In the genomic region with DNA sequence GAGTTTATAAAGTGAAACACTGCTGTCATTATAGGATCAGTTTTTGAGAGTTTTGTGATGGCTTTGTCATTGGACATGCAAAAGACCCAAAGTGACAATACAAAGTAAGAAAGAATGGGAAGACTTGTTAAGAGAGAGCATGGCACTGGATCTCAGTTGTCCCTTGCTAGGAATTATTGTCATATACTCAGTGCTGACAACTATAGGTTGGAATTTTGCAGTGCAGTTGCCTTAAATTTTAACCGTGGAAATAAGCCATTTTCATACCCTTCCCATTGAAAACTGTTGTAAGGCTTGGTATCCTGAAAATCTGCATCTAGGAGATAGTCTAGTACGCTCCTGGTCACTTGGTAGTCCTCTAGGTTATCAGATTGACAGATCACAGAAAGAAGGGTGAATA, we compare ENCODE assay signal across 14 cellular contexts.
DNase-seq lines count a peak whose midpoint lies in the region; ATAC-seq and TF ChIP-seq lines count a peak whose summit lies in the region.
"Had no signal": no experiment of that assay in that cellular context is flagged by ENCODE, and none has a peak within 500 bp of the region (broad histone marks: within the 10 kb centered on the region; RNA-seq: fewer than 3 reads in every experiment).

No MANE protein-coding gene starts in this region.

- H3K27ac Mint-ChIP-seq in stimulated activated naive CD8-positive, alpha-beta T cell treated with anti-CD3 and anti-CD28 coated beads, Interleukin-15, amount 100 ng/mL, for 72 hours = no peak overlapping the region
- H3K27ac Mint-ChIP-seq: activated naive CD8-positive, alpha-beta T cell treated with anti-CD3 and anti-CD28 coated beads, Interleukin-2, amount 50 U/mL, for 24 hours; CD4-positive, CD25-positive, alpha-beta regulatory T cell; natural killer cell had no signal

- H3K4me3 Mint-ChIP-seq in stimulated activated naive CD8-positive, alpha-beta T cell treated with anti-CD3 and anti-CD28 coated beads, Interleukin-15, amount 100 ng/mL, for 72 hours = no peak overlapping the region
- H3K4me3 Mint-ChIP-seq: activated naive CD8-positive, alpha-beta T cell treated with anti-CD3 and anti-CD28 coated beads, Interleukin-2, amount 50 U/mL, for 24 hours; CD4-positive, CD25-positive, alpha-beta regulatory T cell; natural killer cell had no signal

- TF ChIP-seq CTCF in AG09309 (IDR thresholded peaks at IDR 0.05; ENCODE audit: control insufficient read depth, insufficient read depth, low read depth, low read length, missing control alignments) = peak; percentile 47
- TF ChIP-seq CTCF in KMS-11 (conservative IDR thresholded peaks at IDR 0.05; ENCODE audit: low read depth, low read length) = peak; percentile 34
- TF ChIP-seq CTCF in kidney epithelial cell (IDR thresholded peaks at IDR 0.05; ENCODE audit: insufficient read depth, low read length, poor library complexity, severe bottlenecking) = peak; percentile 53

- H3K27me3 ChIP-seq in KMS-11 (ENCODE audit: insufficient read depth, low read depth) = no peaks in the 10 kb centered on the region
- H3K27me3 ChIP-seq in kidney epithelial cell (ENCODE audit: control insufficient read depth, insufficient read depth, low read length) = no peaks in the 10 kb centered on the region

- no peak overlapping the region for H3K4me3 ChIP-seq in AG09309 (ENCODE audit: control insufficient read depth, low read depth, low read length)
- H3K4me3 ChIP-seq in KMS-11 (IDR thresholded peaks at IDR 0.05; ENCODE audit: insufficient read depth, low read depth, low read length) = no peak overlapping the region
- no peak overlapping the region for H3K4me3 ChIP-seq in kidney epithelial cell (ENCODE audit: low read depth, low read length)
- H3K4me3 ChIP-seq: spleen had no signal

- H3K36me3 ChIP-seq in KMS-11 (ENCODE audit: insufficient read depth) (no peaks in the 10 kb centered on the region), kidney epithelial cell (ENCODE audit: control insufficient read depth, insufficient read depth, low read length) (no peaks in the 10 kb centered on the region)
- H3K36me3 ChIP-seq: spleen had no signal

- no peak overlapping the region for H3K27ac ChIP-seq in KMS-11
- H3K27ac ChIP-seq: spleen had no signal

- H2AFZ ChIP-seq in KMS-11 (ENCODE audit: low read depth) = no peak overlapping the region

- peaks cover 5% of the 10 kb centered on the region for H3K4me1 Mint-ChIP-seq in stimulated activated naive CD8-positive, alpha-beta T cell treated with anti-CD3 and anti-CD28 coated beads, Interleukin-15, amount 100 ng/mL, for 72 hours
- H3K4me1 Mint-ChIP-seq: natural killer cell had no signal

- H4K20me1 ChIP-seq in KMS-11 (ENCODE audit: insufficient read depth) = no peaks in the 10 kb centered on the region

- no peak for ATAC-seq in stimulated activated naive CD8-positive, alpha-beta T cell treated with anti-CD3 and anti-CD28 coated beads, Interleukin-15, amount 100 ng/mL, for 72 hours
- ATAC-seq in HG03520 (IDR thresholded peaks at IDR 0.05; ENCODE audit: unreplicated experiment) = no peak
- ATAC-seq: activated naive CD8-positive, alpha-beta T cell treated with anti-CD3 and anti-CD28 coated beads, Interleukin-2, amount 50 U/mL, for 24 hours; natural killer cell had no signal

- H3K79me2 ChIP-seq in KMS-11 (ENCODE audit: insufficient read depth, low read depth) = no peaks in the 10 kb centered on the region

- peaks cover 3% of the 10 kb centered on the region for H3K27me3 Mint-ChIP-seq in stimulated activated naive CD8-positive, alpha-beta T cell treated with anti-CD3 and anti-CD28 coated beads, Interleukin-15, amount 100 ng/mL, for 72 hours

- H3K4me2 ChIP-seq in KMS-11 = no peak overlapping the region

- no peaks in the 10 kb centered on the region for H3K9me3 Mint-ChIP-seq in stimulated activated naive CD8-positive, alpha-beta T cell treated with anti-CD3 and anti-CD28 coated beads, Interleukin-15, amount 100 ng/mL, for 72 hours
- H3K9me3 Mint-ChIP-seq: activated naive CD8-positive, alpha-beta T cell treated with anti-CD3 and anti-CD28 coated beads, Interleukin-2, amount 50 U/mL, for 24 hours; CD4-positive, CD25-positive, alpha-beta regulatory T cell; natural killer cell had no signal

- no peaks in the 10 kb centered on the region for H3K4me1 ChIP-seq in KMS-11 (ENCODE audit: low read depth, poor library complexity, severe bottlenecking)
- H3K4me1 ChIP-seq: spleen had no signal

- H3K9ac ChIP-seq in KMS-11 = no peak overlapping the region

- DNase-seq in AG09309 (ENCODE audit: low read depth) (no peak), astrocyte of the hippocampus (ENCODE audit: low read depth, low spot score) (peak; percentile 11), kidney epithelial cell (ENCODE audit: low read depth) (no peak), EL (no peak), T-helper 1 cell (no peak)
- no peak for DNase-seq in stimulated activated naive CD8-positive, alpha-beta T cell treated with anti-CD3 and anti-CD28 coated beads, Interleukin-15, amount 100 ng/mL, for 72 hours
- DNase-seq: activated naive CD8-positive, alpha-beta T cell treated with anti-CD3 and anti-CD28 coated beads, Interleukin-2, amount 50 U/mL, for 24 hours; CD4-positive, CD25-positive, alpha-beta regulatory T cell; effector memory CD4-positive, alpha-beta T cell; natural killer cell; NCI-H2171 treated with DMSO at 0.1 percent for 48 hours; spleen had no signal
